24 cellular contexts compared by ENCODE assay signal in genomic region chr1:101748077-101748476, GRCh38.
"Had no signal": no experiment of that assay in that cellular context is flagged by ENCODE, and none has a peak within 500 bp of the region (broad histone marks: within the 10 kb centered on the region; RNA-seq: fewer than 3 reads in every experiment).

No MANE protein-coding gene starts in this region.

- DNase-seq: KBM-7, MG63, NCI-H1092, NCI-H1105 treated with DMSO at 0.1 percent for 48 hours, NCI-H1417 treated with DMSO at 0.1 percent for 48 hours, NCI-H146, NCI-H1694 treated with DMSO at 0.1 percent for 48 hours, NCI-H1930, NCI-H2081, NCI-H2107, NCI-H2227 treated with DMSO at 0.1 percent for 48 hours, NCI-H446, NCI-H510A, NCI-H524 treated with DMSO at 0.1 percent for 48 hours, NCI-H69, NCI-H774, PC-3, SHP77, SJCRH30, SW 1271, T-cell had no signal

- H3K4me1 ChIP-seq: SJCRH30 had no signal

- ATAC-seq: Panc1, PC-3, T-cell had no signal

- H3K36me3 ChIP-seq: MG63, SJCRH30 had no signal

- H3K9me3 ChIP-seq: MG63, SJCRH30 had no signal

- H3K4me3 ChIP-seq: MG63, SJCRH30 had no signal

- H3K27me3 ChIP-seq: MG63, SJCRH30 had no signal

- H3K27ac ChIP-seq: HL-60, RWPE1, SJCRH30 had no signal
